ENCODE assay signal across 8 cellular contexts in the genomic region with DNA sequence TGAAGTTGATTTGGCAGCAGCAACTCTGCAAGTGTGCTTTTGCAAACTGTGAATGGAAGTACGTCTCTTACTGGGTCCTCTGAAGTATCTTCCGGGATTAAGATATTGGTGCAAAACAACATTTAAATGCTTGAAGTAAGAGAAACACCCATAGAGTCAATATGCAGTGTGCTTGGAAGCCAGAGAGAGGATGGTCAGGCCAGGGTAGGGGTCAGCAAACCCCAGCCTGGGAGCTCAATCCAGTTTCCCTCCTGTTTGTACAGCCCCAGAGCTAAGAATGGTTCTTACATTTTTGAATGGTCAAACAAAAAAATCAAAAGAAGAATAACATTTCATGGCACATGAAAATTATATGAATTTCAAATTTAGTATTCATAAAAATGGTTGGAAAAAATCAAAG. TPM values are rescaled to one million over a fixed set of nuclear protein-coding genes. Genes with fewer than 3 reads are reported as not detected.
DNase-seq lines count a peak whose midpoint lies in the region; ATAC-seq, FAIRE-seq and TF ChIP-seq lines count a peak whose summit lies in the region.
"Had no signal": no experiment of that assay in that cellular context is flagged by ENCODE, and none has a peak within 500 bp of the region (broad histone marks: within the 10 kb centered on the region; RNA-seq: fewer than 3 reads in every experiment).

No MANE protein-coding gene starts in this region.

- peak overlapping the region; percentile 56 for H3K9ac ChIP-seq in DND-41 (ENCODE audit: low read depth, low read length)
- H3K9ac ChIP-seq in endocrine pancreas (ENCODE audit: control insufficient read depth, insufficient read depth, low read length): no peak overlapping the region

- H2AFZ ChIP-seq in DND-41 (ENCODE audit: low read depth, low read length) (peak overlapping the region; percentile 88), OCI-LY7 (ENCODE audit: low read length) (0 out of 2 replicates have a peak overlapping the region, but pooled peaks have one; percentile 50)

- BruUV-seq in OCI-LY7 (replicated peaks; lab: Mats Ljungman, UMichigan): no TSS peak

- H3K36me3 ChIP-seq in DND-41 (ENCODE audit: insufficient read depth, low read length) (no peaks in the 10 kb centered on the region), OCI-LY7 (ENCODE audit: insufficient read depth, low read length) (no peaks in the 10 kb centered on the region), endocrine pancreas (ENCODE audit: control insufficient read depth, insufficient read depth, low read length) (no peaks in the 10 kb centered on the region), psoas muscle (ENCODE audit: insufficient read depth in 1 of 2, low read depth in 1 of 2) (no peaks in the 10 kb centered on the region)

- H3K4me2 ChIP-seq in DND-41 (ENCODE audit: insufficient read depth, low read length): peak overlapping the region; percentile 73
- H3K4me2 ChIP-seq in OCI-LY7 (ENCODE audit: low read length): no peak overlapping the region

- DNase-seq in DND-41 (no peak), OCI-LY7 (ENCODE audit: low spot score) (no peak), psoas muscle (no peak), SIG-M5 treated with dmso at 0.1 percent for 504 hours (lab: John Stamatoyannopoulos, UW; ENCODE audit: unreplicated experiment) (no peak), HCEC 1CT (no peak), HTR-8/SVneo (ENCODE audit: insufficient read length, low spot score) (no peak)
- DNase-seq: midbrain had no signal

- H3K27ac ChIP-seq in DND-41 (ENCODE audit: low read length): peak overlapping the region; percentile 83
- H3K27ac ChIP-seq in OCI-LY7 (ENCODE audit: low read depth, low read length, poor library complexity, severe bottlenecking): no peak overlapping the region
- H3K27ac ChIP-seq in psoas muscle: peak overlapping the region; percentile 33

- POLR2A ChIA-PET in OCI-LY7 (lab: Charles Lee): interaction anchor here (0.6 kb wide), 1 partner anchor 22 kb away, joined by 3 read pairs; no protein-coding TSS in a partner anchor

- ATAC-seq in DND-41 (ENCODE audit: insufficient read depth, low read depth): 0 out of 3 replicates have a peak, but pooled peaks have one; percentile 20
- no peak for ATAC-seq in psoas muscle

- H3K4me1 ChIP-seq in DND-41 (ENCODE audit: insufficient read depth, low read length) (peaks cover 18% of the 10 kb centered on the region), OCI-LY7 (ENCODE audit: insufficient read depth, low read length, poor library complexity, severe bottlenecking) (no peaks in the 10 kb centered on the region), endocrine pancreas (ENCODE audit: control insufficient read depth, insufficient read depth, low read length) (no peaks in the 10 kb centered on the region), psoas muscle (no peaks in the 10 kb centered on the region)

- no peak for FAIRE-seq in HTR-8/SVneo (lab: Jason Lieb, UNC)

- H3K27me3 ChIP-seq in DND-41 (ENCODE audit: insufficient read depth, low read length, poor library complexity) (no peaks in the 10 kb centered on the region), endocrine pancreas (ENCODE audit: control insufficient read depth, insufficient read depth, low read length) (no peaks in the 10 kb centered on the region), psoas muscle (ENCODE audit: insufficient read depth in 3 of 3, low read length in 2 of 3) (no peaks in the 10 kb centered on the region)

- 21 to 27% (median 22%) methylated on average over 2 of the region's 2 CpGs for WGBS in psoas muscle, 3 donors

- TF ChIP-seq CTCF in DND-41 (IDR thresholded peaks at IDR 0.05; ENCODE audit: borderline replicate concordance, extremely low read depth, low read length, poor library complexity, severe bottlenecking): no peak
- TF ChIP-seq CTCF in OCI-LY7 (conservative IDR thresholded peaks at IDR 0.05; ENCODE audit: low read length): no peak
- no peak for TF ChIP-seq CTCF in psoas muscle (IDR thresholded peaks at IDR 0.05)

- H3K4me3 ChIP-seq in DND-41 (ENCODE audit: low read depth in 1 of 2, low read length in 2 of 2): peak overlapping the region; percentile 28 to 57; a peak in 2 of 4 replicates
- H3K4me3 ChIP-seq in OCI-LY7 (ENCODE audit: low read depth, low read length, poor library complexity, severe bottlenecking): no peak overlapping the region
- H3K4me3 ChIP-seq in endocrine pancreas (ENCODE audit: control insufficient read depth, insufficient read depth, low read length): peak overlapping the region; percentile 76
- H3K4me3 ChIP-seq in psoas muscle: peak overlapping the region; percentile 54

- intact Hi-C loops in OCI-LY7 (cut with micrococcal nuclease; ENCODE audit: unreplicated experiment) (no loop called here), psoas muscle (cut with DNase I) (no loop called here)

- CTCF ChIA-PET in OCI-LY7 (lab: Charles Lee; ENCODE audit: unreplicated experiment): no interaction called here

- H4K20me1 ChIP-seq in DND-41 (ENCODE audit: insufficient read depth, low read length): no peaks in the 10 kb centered on the region
- H4K20me1 ChIP-seq in OCI-LY7 (ENCODE audit: insufficient read depth, low read length): no peaks in the 10 kb centered on the region

- H3K9me2 ChIP-seq in OCI-LY7 (ENCODE audit: insufficient read depth, low read length): no peaks in the 10 kb centered on the region

- H3K79me2 ChIP-seq in DND-41 (ENCODE audit: insufficient read depth, low read length): no peaks in the 10 kb centered on the region
- no peaks in the 10 kb centered on the region for H3K79me2 ChIP-seq in OCI-LY7 (ENCODE audit: insufficient read depth, low read depth, low read length)

- H3K9me3 ChIP-seq in DND-41 (ENCODE audit: insufficient read depth, low read length, severe bottlenecking) (no peaks in the 10 kb centered on the region), OCI-LY7 (ENCODE audit: low read length) (no peaks in the 10 kb centered on the region), endocrine pancreas (ENCODE audit: control insufficient read depth, low read length) (no peaks in the 10 kb centered on the region), psoas muscle (no peaks in the 10 kb centered on the region)

RNA-seq across cellular contexts. Expression of a gene that starts 13.5 kb away (rescaled TPM):
- not detected in 2 replicates for total RNA-seq in OCI-LY7 (2014; rRNA removed; shearing (Covaris generic))
- total RNA-seq in OCI-LY7 (2022) (not detected in 2 replicates), psoas muscle (1 to 10 TPM; 1.0 to 1.9 (median 1.6) TPM)
- 1 to 10 TPM; 1.3 to 2.0 (median 1.9) TPM for polyA plus RNA-seq in psoas muscle
